In genomic region chr2:73111300-73112025, GRCh38 we compare ENCODE assay signal across 8 cellular contexts. TPM values are rescaled to one million over a fixed set of nuclear protein-coding genes. Genes with fewer than 3 reads are reported as not detected.
DNase-seq lines count a peak whose midpoint lies in the region; ATAC-seq and TF ChIP-seq lines count a peak whose summit lies in the region.

No MANE protein-coding gene starts in this region.

- no CpG with 5 or more reads among the region's 14 CpGs for WGBS in iPS DF 6.9 (ENCODE audit: insufficient coverage, insufficient read length)
- 6 to 15% methylated on average over 14 of the region's 14 CpGs for WGBS in sigmoid colon, 2 donors

- H3K27me3 ChIP-seq in DOHH2 (ENCODE audit: control insufficient read depth, low read length), result peaks cover 59% of the 10 kb centered on the region
- no peaks in the 10 kb centered on the region for H3K27me3 ChIP-seq in adipocyte (replicated peaks; ENCODE audit: control insufficient read depth, insufficient read depth, low read length)
- H3K27me3 ChIP-seq in iPS DF 6.9 (ENCODE audit: control insufficient read depth, insufficient read depth, low read length), result no peaks in the 10 kb centered on the region
- H3K27me3 ChIP-seq in sigmoid colon, result no peaks in the 10 kb centered on the region

- no peak overlapping the region for H3K4me2 ChIP-seq in DOHH2 (ENCODE audit: low read length)

- H3K4me3 ChIP-seq in DOHH2 (ENCODE audit: low read length) (0 out of 2 replicates have a peak overlapping the region, but pooled peaks have one; percentile 64), adipocyte (ENCODE audit: low read length) (peak overlapping the region; percentile 93), iPS DF 6.9 (ENCODE audit: low read length) (peak overlapping the region; percentile 62; the same call in 1 of the 2 replicates), sigmoid colon (peak overlapping the region; percentile 60 to 92 (median 84))

- TF ChIP-seq CTCF in DOHH2 (IDR thresholded peaks at IDR 0.05; ENCODE audit: low read depth, low read length, poor library complexity, severe bottlenecking) (no peak), sigmoid colon (IDR thresholded peaks at IDR 0.05) (no peak)

- H3K9me3 ChIP-seq in DOHH2 (ENCODE audit: control insufficient read depth, insufficient read depth, low read length) (no peaks in the 10 kb centered on the region), adipocyte (ENCODE audit: control insufficient read depth, low read length) (no peaks in the 10 kb centered on the region), iPS DF 6.9 (ENCODE audit: control insufficient read depth, insufficient read depth, low read length) (no peaks in the 10 kb centered on the region), sigmoid colon (no peaks in the 10 kb centered on the region)

- peak; percentile 50 for DNase-seq in NAMALWA (ENCODE audit: low spot score)
- DNase-seq in adipocyte (ENCODE audit: low read depth), result peak; percentile 64
- no peak for DNase-seq in iPS DF 6.9 (ENCODE audit: low read depth, low spot score)
- DNase-seq in sigmoid colon, result no peak

- no peaks in the 10 kb centered on the region for H3K36me3 ChIP-seq in DOHH2 (ENCODE audit: control insufficient read depth, low read length)
- no peaks in the 10 kb centered on the region for H3K36me3 ChIP-seq in adipocyte (ENCODE audit: control insufficient read depth, insufficient read depth, low read length, severe bottlenecking)
- no peaks in the 10 kb centered on the region for H3K36me3 ChIP-seq in iPS DF 6.9 (ENCODE audit: control insufficient read depth, insufficient read depth, low read length)
- no peaks in the 10 kb centered on the region for H3K36me3 ChIP-seq in sigmoid colon

- no peak for TF ChIP-seq EP300 in sigmoid colon (IDR thresholded peaks at IDR 0.05)

- H3F3A ChIP-seq in DOHH2 (ENCODE audit: control insufficient read depth, insufficient read depth), result peaks cover 3% of the 10 kb centered on the region; the same call in 1 of the 2 replicates

- H3K27ac ChIP-seq in DOHH2 (ENCODE audit: low read depth, low read length), result no peak overlapping the region
- no peak overlapping the region for H3K27ac ChIP-seq in iPS DF 6.9 (ENCODE audit: low read length)
- H3K27ac ChIP-seq in sigmoid colon, result peak overlapping the region; percentile 88 to 97 (median 92)

- H4K20me1 ChIP-seq in DOHH2 (ENCODE audit: control insufficient read depth, insufficient read depth, low read depth, low read length), result no peaks in the 10 kb centered on the region

- no peaks in the 10 kb centered on the region for H3K9me2 ChIP-seq in DOHH2 (replicated peaks; ENCODE audit: control insufficient read depth, low read length)

- H3K4me1 ChIP-seq in DOHH2 (ENCODE audit: control insufficient read depth, low read length), result peaks cover 13% of the 10 kb centered on the region
- peaks cover 34% of the 10 kb centered on the region for H3K4me1 ChIP-seq in adipocyte (ENCODE audit: control insufficient read depth, insufficient read depth, low read length)
- peaks cover 8% of the 10 kb centered on the region for H3K4me1 ChIP-seq in iPS DF 6.9 (ENCODE audit: control insufficient read depth, insufficient read depth, low read length)
- H3K4me1 ChIP-seq in sigmoid colon, result peaks cover 0 to 60% (median 41%) of the 10 kb centered on the region in 4 donors

- TF ChIP-seq POLR2A in sigmoid colon (IDR thresholded peaks at IDR 0.05), result no peak

- ATAC-seq in HG03045 (IDR thresholded peaks at IDR 0.05; ENCODE audit: unreplicated experiment) (no peak), HG03135 (IDR thresholded peaks at IDR 0.05; ENCODE audit: unreplicated experiment) (no peak), GM18502 (IDR thresholded peaks at IDR 0.05; ENCODE audit: poor library complexity, unreplicated experiment) (no peak)

- peak overlapping the region; percentile 97 for H3K9ac ChIP-seq in adipocyte (ENCODE audit: low read length)

- intact Hi-C loops in sigmoid colon (cut with DNase I), result loop anchor here (1.0 to 5.0 kb wide), 3 partner anchors 40 to 276 kb away; partner anchors contain the start of genes ALMS1, CCT7, PRADC1 and SFXN5

- H3K79me2 ChIP-seq in DOHH2 (ENCODE audit: control insufficient read depth, low read length), result no peaks in the 10 kb centered on the region

RNA-seq across cellular contexts. Expression of gene RAB11FIP5, which starts 1.3 kb away (rescaled TPM):
- 10 to 100 TPM; 13.9 to 24.4 (median 19.4) TPM for total RNA-seq in sigmoid colon
- 10 to 100 TPM in 2 of 3 donors, 1 to 10 TPM in 1; 9.6 to 13.2 (median 12.8) TPM for polyA plus RNA-seq in sigmoid colon

RNA-seq across cellular contexts. Expression of gene SFXN5, which starts 40.0 kb away (rescaled TPM):
- total RNA-seq in sigmoid colon, result 10 to 100 TPM in 2 of 4 donors, 1 to 10 TPM in 2; 6.7 to 27.1 (median 10.4) TPM
- polyA plus RNA-seq in sigmoid colon, result 10 to 100 TPM in 2 of 3 donors, 1 to 10 TPM in 1; 5.4 to 15.3 (median 12.4) TPM

Comparison
In these comparisons a context has a peak if more than half of its experiments do, and no peak if none do; other contexts are left out.
1. H3K27ac ChIP-seq: peak in sigmoid colon (4 of 4); none in DOHH2 (single experiment) and iPS DF 6.9 (single experiment).
2. DNase-seq: peak in NAMALWA (single experiment) and adipocyte (single experiment); none in iPS DF 6.9 (single experiment) and sigmoid colon (single experiment).
3. Peak in every context shown above with its lines, with median percentiles within 50 percentile points of each other: H3K4me3 ChIP-seq.